ENCODE assay signal across 15 cellular contexts in the genomic region with DNA sequence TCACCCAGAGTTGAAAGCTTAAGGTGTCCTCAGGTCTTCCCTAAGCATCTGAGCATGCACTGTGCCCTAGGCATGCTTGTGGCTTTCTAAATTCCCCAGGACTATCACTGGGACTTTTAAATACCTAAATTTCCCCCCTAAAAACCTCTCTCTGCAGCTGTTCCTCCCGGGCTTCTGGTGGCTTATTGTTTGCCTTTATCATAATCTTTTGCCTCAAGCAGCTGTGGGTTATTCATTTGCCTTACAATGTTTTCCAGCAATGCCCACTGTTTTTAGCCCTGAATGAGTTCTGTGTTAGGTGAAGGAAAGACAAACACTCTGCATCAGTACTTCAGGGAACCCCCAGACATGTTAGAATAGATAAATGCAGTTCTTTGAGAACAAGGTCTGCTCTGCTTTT.
A peak's percentile ranks its signal among the peaks of the same experiment; 100 is the strongest.
DNase-seq lines count a peak whose midpoint lies in the region; ATAC-seq and TF ChIP-seq lines count a peak whose summit lies in the region.
"Had no signal": no experiment of that assay in that cellular context is flagged by ENCODE, and none has a peak within 500 bp of the region (broad histone marks: within the 10 kb centered on the region; RNA-seq: fewer than 3 reads in every experiment).

No MANE protein-coding gene starts in this region.

- H2BK12ac ChIP-seq in neuronal stem cell (ENCODE audit: low read length) = peak overlapping the region; percentile 22

- no peak overlapping the region for H2BK15ac ChIP-seq in neuronal stem cell (ENCODE audit: low read length)

- H3K27me3 ChIP-seq in KMS-11 (ENCODE audit: insufficient read depth, low read depth) = no peaks in the 10 kb centered on the region
- H3K27me3 ChIP-seq in neuronal stem cell (ENCODE audit: control insufficient read depth in 3 of 3, insufficient read depth in 3 of 3, low read depth in 1 of 3, low read length in 3 of 3) = no peaks in the 10 kb centered on the region

- WGBS in neuronal stem cell (ENCODE audit: extremely low coverage in 2 of 2, insufficient read length in 2 of 2, insufficient replicate concordance in 1 of 2), 2 donors = no CpG with 5 or more reads among the region's 1 CpG

- no peak overlapping the region for H3K18ac ChIP-seq in neuronal stem cell (ENCODE audit: low read length)

- no peak overlapping the region for H3K4ac ChIP-seq in neuronal stem cell (ENCODE audit: low read length)

- H4K8ac ChIP-seq in neuronal stem cell (ENCODE audit: low read depth, low read length) = no peak overlapping the region

- H2AFZ ChIP-seq in KMS-11 (ENCODE audit: low read depth) (peak overlapping the region; percentile 44), neuronal stem cell (ENCODE audit: low read length) (peak overlapping the region; percentile 15)

- ATAC-seq in mucosa of descending colon (no peak), HG02970 (IDR thresholded peaks at IDR 0.05; ENCODE audit: low FRiP score, unreplicated experiment) (no peak)
- ATAC-seq: CD8-positive, alpha-beta T cell had no signal

- H3K36me3 ChIP-seq in KMS-11 (ENCODE audit: insufficient read depth) = no peaks in the 10 kb centered on the region
- H3K36me3 ChIP-seq in neuronal stem cell (replicated peaks in 1 of 2; ENCODE audit: control insufficient read depth in 2 of 2, insufficient read depth in 2 of 2, low read length in 2 of 2) = no peaks in the 10 kb centered on the region
- H3K36me3 ChIP-seq in mucosa of descending colon (ENCODE audit: low read depth) = no peaks in the 10 kb centered on the region

- H3K4me1 ChIP-seq in KMS-11 (ENCODE audit: low read depth, poor library complexity, severe bottlenecking) (peaks cover 34% of the 10 kb centered on the region), neuronal stem cell (ENCODE audit: control insufficient read depth in 2 of 2, insufficient read depth in 1 of 2, low read depth in 1 of 2, low read length in 2 of 2) (no peaks in the 10 kb centered on the region), mucosa of descending colon (ENCODE audit: low read depth) (no peaks in the 10 kb centered on the region)

- no peaks in the 10 kb centered on the region for H4K20me1 ChIP-seq in KMS-11 (ENCODE audit: insufficient read depth)

- no peaks in the 10 kb centered on the region for H3K9me3 ChIP-seq in neuronal stem cell (replicated peaks in 1 of 2; ENCODE audit: control insufficient read depth in 2 of 2, insufficient read depth in 1 of 2, low read depth in 1 of 2, low read length in 2 of 2)
- no peaks in the 10 kb centered on the region for H3K9me3 ChIP-seq in mucosa of descending colon

- H3K27ac ChIP-seq in KMS-11 (0 out of 2 replicates have a peak overlapping the region, but pooled peaks have one; percentile 15), neuronal stem cell (replicated peaks; ENCODE audit: low read length) (no peak overlapping the region)
- H3K27ac ChIP-seq: 22Rv1 had no signal

- peak; percentile 17 for DNase-seq in DMS53 (lab: John Stamatoyannopoulos, UW)
- no peak for DNase-seq in DMS53 treated with DMSO at 0.1 percent for 48 hours (lab: John Stamatoyannopoulos, UW; ENCODE audit: unreplicated experiment)
- peak; percentile 4 for DNase-seq in NCI-H748 treated with DMSO at 0.1 percent for 48 hours (lab: John Stamatoyannopoulos, UW)
- DNase-seq in neuronal stem cell (ENCODE audit: low spot score) = no peak
- DNase-seq in NCI-H2107 treated with DMSO at 0.1 percent for 48 hours (lab: John Stamatoyannopoulos, UW; ENCODE audit: unreplicated experiment) = no peak
- no peak for DNase-seq in mucosa of descending colon
- DNase-seq: CD8-positive, alpha-beta T cell; COR-L47; DMS153; GF-D8; H7; IMR-90 had no signal

- H3K79me2 ChIP-seq in KMS-11 (ENCODE audit: insufficient read depth, low read depth) = no peaks in the 10 kb centered on the region

- intact Hi-C loops in mucosa of descending colon (cut with DNase I, micrococcal nuclease) = no loop called here

- no peaks in the 10 kb centered on the region for H3K79me1 ChIP-seq in neuronal stem cell (ENCODE audit: low read depth, low read length)

- no peak overlapping the region for H2BK5ac ChIP-seq in neuronal stem cell (ENCODE audit: low read length)

- TF ChIP-seq CTCF in KMS-11 (conservative IDR thresholded peaks at IDR 0.05; ENCODE audit: low read depth, low read length) = no peak
- TF ChIP-seq CTCF in mucosa of descending colon (IDR thresholded peaks at IDR 0.05) = no peak

- H2AK5ac ChIP-seq in neuronal stem cell (ENCODE audit: low read depth, low read length) = no peak overlapping the region

- no peak overlapping the region for H4K91ac ChIP-seq in neuronal stem cell (ENCODE audit: low read depth, low read length, poor library complexity)

- no peak overlapping the region for H2BK120ac ChIP-seq in neuronal stem cell (ENCODE audit: low read depth, low read length)

- H3K9ac ChIP-seq in KMS-11 (no peak overlapping the region), neuronal stem cell (ENCODE audit: low read depth, low read length, poor library complexity) (no peak overlapping the region)

- H3K4me3 ChIP-seq in KMS-11 (IDR thresholded peaks at IDR 0.05; ENCODE audit: insufficient read depth, low read depth, low read length) (no peak overlapping the region), neuronal stem cell (ENCODE audit: low read length in 2 of 2) (no peak overlapping the region), mucosa of descending colon (no peak overlapping the region)

- H3K4me2 ChIP-seq in KMS-11 (peak overlapping the region; percentile 39), neuronal stem cell (ENCODE audit: insufficient read depth, low read length, poor library complexity, severe bottlenecking) (no peak overlapping the region)

- no peak overlapping the region for H3K23ac ChIP-seq in neuronal stem cell (ENCODE audit: low read depth, low read length, poor library complexity)

- no peak overlapping the region for H3K14ac ChIP-seq in neuronal stem cell (ENCODE audit: low read length)

Comparison
In these comparisons a context has a peak if more than half of its experiments do, and no peak if none do; other contexts are left out.
1. DNase-seq: peak in DMS53 (single experiment) and NCI-H748 treated with DMSO at 0.1 percent for 48 hours (single experiment); none in DMS53 treated with DMSO at 0.1 percent for 48 hours (single experiment), neuronal stem cell (single experiment), NCI-H2107 treated with DMSO at 0.1 percent for 48 hours (single experiment) and mucosa of descending colon (0 of 3).